In the genomic region with DNA sequence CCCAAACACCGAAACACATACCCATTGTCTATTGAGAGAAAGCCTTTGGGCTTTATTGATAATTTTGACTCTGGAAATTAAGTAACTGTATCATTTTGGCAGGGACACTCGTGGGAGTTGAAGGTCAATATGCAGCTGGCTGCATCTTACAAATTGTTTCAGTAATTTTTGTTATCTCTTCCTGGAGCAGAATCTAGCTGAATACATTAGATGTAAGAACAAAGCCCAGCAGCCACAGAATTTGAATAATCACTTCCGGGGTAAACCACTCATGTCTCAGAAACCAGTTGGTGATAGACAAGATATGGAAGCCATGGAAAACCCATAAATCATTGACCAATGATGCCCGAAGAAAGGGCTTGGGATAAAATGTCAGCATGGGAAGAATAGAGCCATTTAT, we compare ENCODE assay signal across 9 cellular contexts.
DNase-seq lines count a peak whose midpoint lies in the region; ATAC-seq lines count a peak whose summit lies in the region.
"Had no signal": no experiment of that assay in that cellular context is flagged by ENCODE, and none has a peak within 500 bp of the region (broad histone marks: within the 10 kb centered on the region; RNA-seq: fewer than 3 reads in every experiment).

No MANE protein-coding gene starts in this region.

- H4K8ac ChIP-seq in mesenchymal stem cell (ENCODE audit: low read length), result no peak overlapping the region

- peak in 2 of 3 donors; percentile 29 to 63 for DNase-seq in CD4-positive, CD25-positive, alpha-beta regulatory T cell
- DNase-seq in activated CD4-positive, alpha-beta memory T cell treated with anti-CD3 and anti-CD28 coated beads for 36 hours, result peak; percentile 37
- no peak for DNase-seq in mesenchymal stem cell
- DNase-seq in NCI-H1105 treated with DMSO at 0.1 percent for 48 hours (lab: John Stamatoyannopoulos, UW), result no peak
- DNase-seq in NCI-H345 treated with DMSO at 0.1 percent for 48 hours (lab: John Stamatoyannopoulos, UW; ENCODE audit: unreplicated experiment), result no peak
- DNase-seq in NCI-H2196 (lab: John Stamatoyannopoulos, UW; ENCODE audit: unreplicated experiment), result no peak
- DNase-seq in NCI-H1417 treated with DMSO at 0.1 percent for 48 hours (lab: John Stamatoyannopoulos, UW), result no peak

- no peak overlapping the region for H2BK12ac ChIP-seq in mesenchymal stem cell (ENCODE audit: low read length in 2 of 2)

- no peaks in the 10 kb centered on the region for H3K36me3 Mint-ChIP-seq in CD4-positive, CD25-positive, alpha-beta regulatory T cell
- H3K36me3 Mint-ChIP-seq in activated CD4-positive, alpha-beta memory T cell treated with anti-CD3 and anti-CD28 coated beads for 36 hours, result no peaks in the 10 kb centered on the region

- H2BK5ac ChIP-seq in mesenchymal stem cell (ENCODE audit: low read depth, low read length, poor library complexity, severe bottlenecking), result no peak overlapping the region

- WGBS in mesenchymal stem cell, result 95% methylated on average over 3 of the region's 4 CpGs

- no peaks in the 10 kb centered on the region for H3K27me3 ChIP-seq in CD4-positive, CD25-positive, alpha-beta regulatory T cell (ENCODE audit: control insufficient read depth, insufficient read depth, low read length)
- H3K27me3 ChIP-seq in mesenchymal stem cell (ENCODE audit: control insufficient read depth in 1 of 2, insufficient read depth in 1 of 2, low read length in 2 of 2), result no peaks in the 10 kb centered on the region

- H3K4me2 ChIP-seq in mesenchymal stem cell (ENCODE audit: low read length, poor library complexity, severe bottlenecking), result no peak overlapping the region

- peaks cover 27% of the 10 kb centered on the region for H3K4me1 ChIP-seq in CD4-positive, CD25-positive, alpha-beta regulatory T cell (ENCODE audit: control insufficient read depth, insufficient read depth, low read length, poor library complexity, severe bottlenecking)
- peaks cover 5% of the 10 kb centered on the region for H3K4me1 ChIP-seq in mesenchymal stem cell (ENCODE audit: control insufficient read depth, insufficient read depth, low read depth, low read length)

- no peak overlapping the region for H2AK5ac ChIP-seq in mesenchymal stem cell (ENCODE audit: low read length, severe bottlenecking)

- no peak overlapping the region for H2AFZ ChIP-seq in mesenchymal stem cell (ENCODE audit: low read depth, low read length)

- peak overlapping the region in 3 of 4 donors; percentile 7 to 37 (median 35) for H3K4me3 Mint-ChIP-seq in CD4-positive, CD25-positive, alpha-beta regulatory T cell
- H3K4me3 Mint-ChIP-seq in activated CD4-positive, alpha-beta memory T cell treated with anti-CD3 and anti-CD28 coated beads for 36 hours, result no peak overlapping the region

- no peak overlapping the region for H2BK120ac ChIP-seq in mesenchymal stem cell (ENCODE audit: low read depth, low read length)

- CTCF ChIA-PET in activated CD4-positive, alpha-beta memory T cell treated with anti-CD3 and anti-CD28 coated beads for 36 hours (lab: Charles Lee), result interaction anchor here (0.9 to 3.0 kb wide), 3 partner anchors 40 to 234 kb away, joined by 3 to 15 read pairs (median 4); no protein-coding TSS in a partner anchor

- H3K27ac ChIP-seq in CD4-positive, CD25-positive, alpha-beta regulatory T cell (ENCODE audit: insufficient read depth, low read length, poor library complexity, severe bottlenecking), result peak overlapping the region; percentile 7
- no peak overlapping the region for H3K27ac ChIP-seq in mesenchymal stem cell (ENCODE audit: low read length, poor library complexity, severe bottlenecking)

- H3K27me3 Mint-ChIP-seq in CD4-positive, CD25-positive, alpha-beta regulatory T cell, result no peaks in the 10 kb centered on the region
- H3K27me3 Mint-ChIP-seq in activated CD4-positive, alpha-beta memory T cell treated with anti-CD3 and anti-CD28 coated beads for 36 hours, result no peaks in the 10 kb centered on the region

- peak; percentile 47 to 50 for ATAC-seq in CD4-positive, CD25-positive, alpha-beta regulatory T cell (ENCODE audit: low read depth in 2 of 2)
- peak; percentile 63 for ATAC-seq in GM21515 (IDR thresholded peaks at IDR 0.05; ENCODE audit: unreplicated experiment)
- ATAC-seq: esophagus mucosa had no signal

- POLR2A ChIA-PET in activated CD4-positive, alpha-beta memory T cell treated with anti-CD3 and anti-CD28 coated beads for 36 hours (lab: Charles Lee), result interaction anchor here (1.5 kb wide), 1 partner anchor 107 kb away, joined by 3 read pairs; a partner anchor contains a TSS

- no peak overlapping the region for H3K4ac ChIP-seq in mesenchymal stem cell (ENCODE audit: low read depth in 1 of 2, low read length in 2 of 2)

- H3K27ac Mint-ChIP-seq in CD4-positive, CD25-positive, alpha-beta regulatory T cell, result peak overlapping the region; percentile 72 to 88 (median 78)
- peak overlapping the region; percentile 62 for H3K27ac Mint-ChIP-seq in activated CD4-positive, alpha-beta memory T cell treated with anti-CD3 and anti-CD28 coated beads for 36 hours

- H3K79me1 ChIP-seq in mesenchymal stem cell (replicated peaks; ENCODE audit: low read length, poor library complexity, severe bottlenecking), result no peaks in the 10 kb centered on the region

- H3K4me3 ChIP-seq in CD4-positive, CD25-positive, alpha-beta regulatory T cell (ENCODE audit: low read depth, low read length), result peak overlapping the region; percentile 27
- no peak overlapping the region for H3K4me3 ChIP-seq in mesenchymal stem cell (ENCODE audit: insufficient read depth in 1 of 2, low read depth in 1 of 2, low read length in 2 of 2)

- no peak overlapping the region for H4K91ac ChIP-seq in mesenchymal stem cell (ENCODE audit: low read length)

- H3K18ac ChIP-seq in mesenchymal stem cell (ENCODE audit: low read depth in 1 of 2, low read length in 2 of 2), result no peak overlapping the region

- H2BK15ac ChIP-seq in mesenchymal stem cell (ENCODE audit: low read depth, poor library complexity, severe bottlenecking), result no peak overlapping the region

- intact Hi-C loops in activated CD4-positive, alpha-beta memory T cell treated with anti-CD3 and anti-CD28 coated beads for 36 hours (cut with micrococcal nuclease), result loop anchor here (2.0 to 5.0 kb wide), 3 partner anchors 47 to 235 kb away; no protein-coding TSS in a partner anchor

- no peaks in the 10 kb centered on the region for H3K9me3 ChIP-seq in CD4-positive, CD25-positive, alpha-beta regulatory T cell (ENCODE audit: control insufficient read depth in 2 of 2, low read length in 2 of 2)
- H3K9me3 ChIP-seq in mesenchymal stem cell (ENCODE audit: control insufficient read depth, low read length), result no peaks in the 10 kb centered on the region

- no peak overlapping the region for H3K23ac ChIP-seq in mesenchymal stem cell (ENCODE audit: low read length in 2 of 2)

- peaks cover 0 to 3% (median 0%) of the 10 kb centered on the region in 7 donors for H3K9me3 Mint-ChIP-seq in CD4-positive, CD25-positive, alpha-beta regulatory T cell
- no peaks in the 10 kb centered on the region for H3K9me3 Mint-ChIP-seq in activated CD4-positive, alpha-beta memory T cell treated with anti-CD3 and anti-CD28 coated beads for 36 hours

- peak overlapping the region; percentile 67 for H3K9ac ChIP-seq in mesenchymal stem cell (ENCODE audit: low read length)

- no peak overlapping the region for H3K14ac ChIP-seq in mesenchymal stem cell (ENCODE audit: low read length in 2 of 2)

- peaks cover 28 to 48% (median 34%) of the 10 kb centered on the region in 4 donors for H3K4me1 Mint-ChIP-seq in CD4-positive, CD25-positive, alpha-beta regulatory T cell
- H3K4me1 Mint-ChIP-seq in activated CD4-positive, alpha-beta memory T cell treated with anti-CD3 and anti-CD28 coated beads for 36 hours (ENCODE audit: low read depth), result peaks cover 34% of the 10 kb centered on the region

- H3K36me3 ChIP-seq in CD4-positive, CD25-positive, alpha-beta regulatory T cell (ENCODE audit: control insufficient read depth, insufficient read depth, low read length), result no peaks in the 10 kb centered on the region
- no peaks in the 10 kb centered on the region for H3K36me3 ChIP-seq in mesenchymal stem cell (ENCODE audit: control insufficient read depth in 1 of 2, insufficient read depth in 2 of 2, low read depth in 1 of 2, low read length in 2 of 2)

Comparison
In these comparisons a context has a peak if more than half of its experiments do, and no peak if none do; other contexts are left out.
1. DNase-seq: peak in CD4-positive, CD25-positive, alpha-beta regulatory T cell (2 of 3) and activated CD4-positive, alpha-beta memory T cell treated with anti-CD3 and anti-CD28 coated beads for 36 hours (single experiment); none in mesenchymal stem cell (single experiment), NCI-H1105 treated with DMSO at 0.1 percent for 48 hours (single experiment), NCI-H345 treated with DMSO at 0.1 percent for 48 hours (single experiment), NCI-H2196 (single experiment) and NCI-H1417 treated with DMSO at 0.1 percent for 48 hours (single experiment).